In the genomic region with DNA sequence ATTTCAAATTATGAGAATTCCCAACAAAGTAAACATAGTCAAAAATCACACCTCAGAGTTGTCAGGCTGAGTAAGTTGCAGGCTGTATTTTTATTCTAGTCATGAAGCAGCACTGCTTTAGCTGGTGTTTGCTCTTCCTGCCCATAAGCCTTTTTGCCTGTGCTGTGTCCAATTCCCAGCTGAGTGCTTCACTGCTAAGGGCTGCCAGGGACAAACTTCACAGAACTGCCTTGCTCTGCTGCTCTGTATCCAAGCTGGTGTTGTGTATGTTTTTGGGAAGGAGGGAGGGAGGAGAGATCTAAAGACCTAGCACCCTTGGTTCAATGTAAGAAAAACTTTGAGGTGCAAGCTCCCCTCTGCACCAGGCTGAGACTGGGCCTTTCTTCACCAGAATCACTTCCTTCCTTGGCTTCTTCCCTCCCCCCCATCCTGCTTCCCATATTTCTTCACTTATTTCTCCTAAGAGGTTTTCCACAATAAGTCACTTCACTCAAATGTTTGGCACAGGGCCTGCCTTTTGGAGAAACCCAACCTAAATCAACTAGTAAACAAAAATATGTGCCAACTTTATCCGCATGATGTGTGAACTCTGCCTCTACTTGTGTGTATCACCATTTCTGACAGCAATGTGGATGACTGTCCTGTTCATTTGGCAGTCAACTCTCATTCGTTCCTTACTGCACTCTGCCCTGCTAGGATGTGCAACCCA, we compare ENCODE assay signal across 8 cellular contexts.
A peak's percentile ranks its signal among the peaks of the same experiment; 100 is the strongest.
DNase-seq lines count a peak whose midpoint lies in the region; ATAC-seq and TF ChIP-seq lines count a peak whose summit lies in the region.

No MANE protein-coding gene starts in this region.

- no peaks in the 10 kb centered on the region for H3K9me3 Mint-ChIP-seq in chondrocyte (ENCODE audit: low read depth)

- H3K9me3 ChIP-seq in muscle layer of colon (ENCODE audit: low read length), result no peaks in the 10 kb centered on the region

- H3K4me1 ChIP-seq in muscle layer of colon (ENCODE audit: insufficient read depth, low read length), result peaks cover 29% of the 10 kb centered on the region

- peaks cover 50% of the 10 kb centered on the region for H3K36me3 Mint-ChIP-seq in chondrocyte (ENCODE audit: low read depth)

- no peak for TF ChIP-seq CTCF in C4-2B (conservative IDR thresholded peaks at IDR 0.05)
- TF ChIP-seq CTCF in chondrocyte (IDR thresholded peaks at IDR 0.05), result no peak

- H3K4me3 ChIP-seq in muscle layer of colon (ENCODE audit: low read depth in 1 of 2, low read length in 2 of 2), result peak overlapping the region in 1 of 2 donors; percentile 4

- no peaks in the 10 kb centered on the region for H3K27me3 Mint-ChIP-seq in chondrocyte (ENCODE audit: low read depth)

- H3K36me3 ChIP-seq in muscle layer of colon (ENCODE audit: insufficient read depth, low read length), result peaks cover 25% of the 10 kb centered on the region

- H3K27ac Mint-ChIP-seq in chondrocyte (ENCODE audit: unreplicated experiment), result peak overlapping the region; percentile 54

- H3K4me3 Mint-ChIP-seq in chondrocyte (ENCODE audit: unreplicated experiment), result no peak overlapping the region

- peak overlapping the region; percentile 0 for H3K9ac ChIP-seq in muscle layer of colon (ENCODE audit: low read length)

- no peaks in the 10 kb centered on the region for H3K27me3 ChIP-seq in muscle layer of colon (ENCODE audit: control insufficient read depth in 1 of 2, insufficient read depth in 2 of 2, low read length in 2 of 2)

- H3K27ac ChIP-seq in C4-2B (peak overlapping the region; percentile 50; the same call in 1 of the 2 replicates), muscle layer of colon (ENCODE audit: low read depth, low read length) (peak overlapping the region; percentile 76)

- ATAC-seq in HG03095 (IDR thresholded peaks at IDR 0.05; ENCODE audit: unreplicated experiment) (peak; percentile 9), HG03175 (IDR thresholded peaks at IDR 0.05; ENCODE audit: unreplicated experiment) (no peak), GM18517 (IDR thresholded peaks at IDR 0.05; ENCODE audit: unreplicated experiment) (no peak), HG03159 (IDR thresholded peaks at IDR 0.05; ENCODE audit: unreplicated experiment) (no peak)

- peaks cover 40% of the 10 kb centered on the region for H3K4me1 Mint-ChIP-seq in chondrocyte (ENCODE audit: low read depth)

- DNase-seq in chondrocyte (ENCODE audit: low spot score), result no peak
- no peak for DNase-seq in dermis blood vessel endothelial cell
